ENCODE assay signal across 1 cellular context in the genomic region with DNA sequence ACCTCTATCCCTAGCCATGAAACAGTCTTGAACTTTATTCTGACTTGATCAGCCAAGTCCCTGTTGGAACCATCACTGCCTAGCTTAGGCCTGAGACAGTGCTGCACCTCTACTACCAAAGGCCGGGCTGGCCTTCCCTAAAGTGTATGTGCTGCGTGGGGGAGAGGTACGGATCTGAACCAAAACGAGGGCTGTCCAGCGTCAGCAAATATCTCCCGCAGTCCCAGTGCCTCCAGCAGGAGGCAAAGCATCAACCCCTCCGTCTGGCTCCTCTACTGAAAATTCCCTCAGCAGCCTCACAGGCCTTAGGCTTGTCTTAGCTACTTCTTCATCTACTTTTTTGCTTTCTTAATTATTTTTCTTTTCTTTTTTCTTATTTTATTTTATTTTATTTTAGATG.
TF ChIP-seq lines count a peak whose summit lies in the region.

No MANE protein-coding gene starts in this region.

TF ChIP-seq in H1, 55 proteins besides CTCF, POLR2A, EP300 and RAD21:
- TF ChIP-seq SP1 (IDR thresholded peaks at IDR 0.05; ENCODE audit: low read depth, low read length) (no peak), CTBP2 (IDR thresholded peaks at IDR 0.05; ENCODE audit: borderline replicate concordance, insufficient read depth, insufficient read length, low read length) (no peak), SIN3A (conservative IDR thresholded peaks at IDR 0.05 in 1 of 2, IDR thresholded peaks at IDR 0.05 in 1 of 2; ENCODE audit: low read depth in 1 of 2, low read length in 2 of 2) (no peak), CHD2 (IDR thresholded peaks at IDR 0.05; ENCODE audit: low read length) (no peak), RNF2 (IDR thresholded peaks at IDR 0.05; ENCODE audit: borderline replicate concordance, low read depth, low read length, missing control alignments, poor library complexity, severe bottlenecking) (no peak), SRF (IDR thresholded peaks at IDR 0.05; ENCODE audit: low read depth, low read length) (no peak), CHD7 (IDR thresholded peaks at IDR 0.05; ENCODE audit: insufficient replicate concordance, low read length) (no peak), EGR1 (IDR thresholded peaks at IDR 0.05; ENCODE audit: borderline replicate concordance, low read depth, low read length) (no peak), CBX8 (IDR thresholded peaks at IDR 0.05; ENCODE audit: borderline replicate concordance, low read depth, low read length) (no peak), ASH2L (IDR thresholded peaks at IDR 0.05; ENCODE audit: low read length) (no peak), HDAC6 (IDR thresholded peaks at IDR 0.05; ENCODE audit: low read depth, low read length) (no peak), FOSL1 (IDR thresholded peaks at IDR 0.05; ENCODE audit: insufficient read depth, low read depth, low read length) (no peak)
- TF ChIP-seq, protein P1, sequence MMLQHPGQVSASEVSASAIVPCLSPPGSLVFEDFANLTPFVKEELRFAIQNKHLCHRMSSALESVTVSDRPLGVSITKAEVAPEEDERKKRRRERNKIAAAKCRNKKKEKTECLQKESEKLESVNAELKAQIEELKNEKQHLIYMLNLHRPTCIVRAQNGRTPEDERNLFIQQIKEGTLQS (IDR thresholded peaks at IDR 0.05; ENCODE audit: insufficient read depth, low read depth, low read length): no peak
